Comparison of ENCODE assay signal across 31 cellular contexts in genomic region chr22:50067244-50067643, GRCh38. TPM values are rescaled to one million over a fixed set of nuclear protein-coding genes. Genes with fewer than 3 reads are reported as not detected.
"Had no signal": no experiment of that assay in that cellular context is flagged by ENCODE, and none has a peak within 500 bp of the region (broad histone marks: within the 10 kb centered on the region; RNA-seq: fewer than 3 reads in every experiment).

No MANE protein-coding gene starts in this region.

- ATAC-seq: mucosa of descending colon; naive thymus-derived CD4-positive, alpha-beta T cell; natural killer cell treated with Interleukin-12 subunit alpha and Interleukin-12 subunit beta and Interleukin-15 and Interleukin-18, amount 100 ng/mL, for 72 hours; pancreas; right cardiac atrium; stimulated activated effector memory CD8-positive, alpha-beta T cell treated with anti-CD3 and anti-CD28 coated beads, Interleukin-12 subunit alpha, Interleukin-12 subunit beta, amount 100 ng/mL, for 72 hours had no signal

- H3K9me3 Mint-ChIP-seq: naive thymus-derived CD4-positive, alpha-beta T cell; natural killer cell treated with Interleukin-12 subunit alpha and Interleukin-12 subunit beta and Interleukin-15 and Interleukin-18, amount 100 ng/mL, for 72 hours; stimulated activated effector memory CD8-positive, alpha-beta T cell treated with anti-CD3 and anti-CD28 coated beads, Interleukin-12 subunit alpha, Interleukin-12 subunit beta, amount 100 ng/mL, for 72 hours; stimulated activated naive CD8-positive, alpha-beta T cell treated with anti-CD3 and anti-CD28 coated beads, Interleukin-15, Interleukin-2, amounts not matched to agents 100 ng/mL and 50 ng/mL, for 24 hours had no signal

- H3K4me1 ChIP-seq: left ventricle myocardium inferior, pancreas, prostate gland, sigmoid colon, spleen, tibial nerve, upper lobe of left lung had no signal

- H3K36me3 ChIP-seq: left ventricle myocardium inferior, pancreas, prostate gland, sigmoid colon, tibial nerve, upper lobe of left lung had no signal

- H3K36me3 Mint-ChIP-seq: naive thymus-derived CD4-positive, alpha-beta T cell; natural killer cell treated with Interleukin-12 subunit alpha and Interleukin-12 subunit beta and Interleukin-15 and Interleukin-18, amount 100 ng/mL, for 72 hours; stimulated activated effector memory CD8-positive, alpha-beta T cell treated with anti-CD3 and anti-CD28 coated beads, Interleukin-12 subunit alpha, Interleukin-12 subunit beta, amount 100 ng/mL, for 72 hours had no signal

- H3K4me1 Mint-ChIP-seq: naive thymus-derived CD4-positive, alpha-beta T cell; stimulated activated effector memory CD8-positive, alpha-beta T cell treated with anti-CD3 and anti-CD28 coated beads, Interleukin-12 subunit alpha, Interleukin-12 subunit beta, amount 100 ng/mL, for 72 hours had no signal

- H3K4me3 Mint-ChIP-seq: naive thymus-derived CD4-positive, alpha-beta T cell; natural killer cell treated with Interleukin-12 subunit alpha and Interleukin-12 subunit beta and Interleukin-15 and Interleukin-18, amount 100 ng/mL, for 72 hours; stimulated activated effector memory CD8-positive, alpha-beta T cell treated with anti-CD3 and anti-CD28 coated beads, Interleukin-12 subunit alpha, Interleukin-12 subunit beta, amount 100 ng/mL, for 72 hours; stimulated activated naive CD8-positive, alpha-beta T cell treated with anti-CD3 and anti-CD28 coated beads, Interleukin-15, Interleukin-2, amounts not matched to agents 100 ng/mL and 50 ng/mL, for 24 hours had no signal

- DNase-seq: islet precursor cell; left ventricle myocardium inferior; midbrain; naive thymus-derived CD4-positive, alpha-beta T cell; nucleus accumbens; pancreas; retina; sigmoid colon; small intestine; spleen; stimulated activated CD4-positive, alpha-beta T cell treated with anti-CD3 and anti-CD28 coated beads, Interleukin-4, amount 100 ng/mL, for 24 hours; stimulated activated naive CD4-positive, alpha-beta T cell; upper lobe of left lung had no signal

- H3K27me3 Mint-ChIP-seq: naive thymus-derived CD4-positive, alpha-beta T cell; natural killer cell treated with Interleukin-12 subunit alpha and Interleukin-12 subunit beta and Interleukin-15 and Interleukin-18, amount 100 ng/mL, for 72 hours; stimulated activated naive CD8-positive, alpha-beta T cell treated with anti-CD3 and anti-CD28 coated beads, Interleukin-15, Interleukin-2, amounts not matched to agents 100 ng/mL and 50 ng/mL, for 24 hours had no signal

- H3K27ac ChIP-seq: left ventricle myocardium inferior, pancreas, prostate gland, sigmoid colon, spleen, tibial nerve, upper lobe of left lung had no signal

- H3K4me3 ChIP-seq: left ventricle myocardium inferior, lung, mucosa of descending colon, pancreas, prostate gland, sigmoid colon, spleen, tibial nerve, upper lobe of left lung had no signal

- H3K27me3 ChIP-seq: pancreas, sigmoid colon, upper lobe of left lung had no signal

- FAIRE-seq: pancreas, small intestine had no signal

- H3K9me3 ChIP-seq: left ventricle myocardium inferior, mucosa of descending colon, pancreas, prostate gland, sigmoid colon, spleen, tibial nerve, upper lobe of left lung had no signal

- H3K27ac Mint-ChIP-seq: naive thymus-derived CD4-positive, alpha-beta T cell; natural killer cell treated with Interleukin-12 subunit alpha and Interleukin-12 subunit beta and Interleukin-15 and Interleukin-18, amount 100 ng/mL, for 72 hours; stimulated activated effector memory CD8-positive, alpha-beta T cell treated with anti-CD3 and anti-CD28 coated beads, Interleukin-12 subunit alpha, Interleukin-12 subunit beta, amount 100 ng/mL, for 72 hours; stimulated activated naive CD8-positive, alpha-beta T cell treated with anti-CD3 and anti-CD28 coated beads, Interleukin-15, Interleukin-2, amounts not matched to agents 100 ng/mL and 50 ng/mL, for 24 hours had no signal

RNA-seq across cellular contexts. Expression of gene TTLL8, which starts 9.1 kb away (rescaled TPM):
- total RNA-seq: kidney epithelial cell; left ventricle myocardium inferior; lower leg skin; lung; mesenteric fat pad; mucosa of descending colon; myocyte; naive thymus-derived CD4-positive, alpha-beta T cell; natural killer cell treated with Interleukin-12 subunit alpha and Interleukin-12 subunit beta and Interleukin-15 and Interleukin-18, amount 100 ng/mL, for 72 hours; osteoblast; pancreas; right cardiac atrium; sigmoid colon; spleen; subcutaneous adipose tissue; temporal lobe; tibial nerve; upper lobe of left lung; urinary bladder had no signal
- polyA plus RNA-seq: lung; naive thymus-derived CD4-positive, alpha-beta T cell; neural cell; pancreas; right cardiac atrium; sigmoid colon; small intestine; spleen; thymus; urinary bladder had no signal

RNA-seq across cellular contexts. Expression of gene MLC1, which starts 18.0 kb away (rescaled TPM):
- total RNA-seq: kidney epithelial cell, myocyte, tibial nerve had no signal
- polyA plus RNA-seq: neural cell had no signal

RNA-seq across cellular contexts. Expression of gene MOV10L1, which starts 22.6 kb away (rescaled TPM):
- total RNA-seq: naive thymus-derived CD4-positive, alpha-beta T cell; natural killer cell treated with Interleukin-12 subunit alpha and Interleukin-12 subunit beta and Interleukin-15 and Interleukin-18, amount 100 ng/mL, for 72 hours had no signal
- polyA plus RNA-seq: naive thymus-derived CD4-positive, alpha-beta T cell; neural cell had no signal

RNA-seq across cellular contexts. Expression of gene IL17REL, which starts 54.7 kb away (rescaled TPM):
- total RNA-seq: kidney epithelial cell; left ventricle myocardium inferior; lower leg skin; mesenteric fat pad; myocyte; naive thymus-derived CD4-positive, alpha-beta T cell; natural killer cell treated with Interleukin-12 subunit alpha and Interleukin-12 subunit beta and Interleukin-15 and Interleukin-18, amount 100 ng/mL, for 72 hours; osteoblast; pancreas; sigmoid colon; subcutaneous adipose tissue; tibial nerve; urinary bladder had no signal
- polyA plus RNA-seq: naive thymus-derived CD4-positive, alpha-beta T cell; neural cell; pancreas; right cardiac atrium had no signal
